9 cellular contexts compared by ENCODE assay signal in the genomic region with DNA sequence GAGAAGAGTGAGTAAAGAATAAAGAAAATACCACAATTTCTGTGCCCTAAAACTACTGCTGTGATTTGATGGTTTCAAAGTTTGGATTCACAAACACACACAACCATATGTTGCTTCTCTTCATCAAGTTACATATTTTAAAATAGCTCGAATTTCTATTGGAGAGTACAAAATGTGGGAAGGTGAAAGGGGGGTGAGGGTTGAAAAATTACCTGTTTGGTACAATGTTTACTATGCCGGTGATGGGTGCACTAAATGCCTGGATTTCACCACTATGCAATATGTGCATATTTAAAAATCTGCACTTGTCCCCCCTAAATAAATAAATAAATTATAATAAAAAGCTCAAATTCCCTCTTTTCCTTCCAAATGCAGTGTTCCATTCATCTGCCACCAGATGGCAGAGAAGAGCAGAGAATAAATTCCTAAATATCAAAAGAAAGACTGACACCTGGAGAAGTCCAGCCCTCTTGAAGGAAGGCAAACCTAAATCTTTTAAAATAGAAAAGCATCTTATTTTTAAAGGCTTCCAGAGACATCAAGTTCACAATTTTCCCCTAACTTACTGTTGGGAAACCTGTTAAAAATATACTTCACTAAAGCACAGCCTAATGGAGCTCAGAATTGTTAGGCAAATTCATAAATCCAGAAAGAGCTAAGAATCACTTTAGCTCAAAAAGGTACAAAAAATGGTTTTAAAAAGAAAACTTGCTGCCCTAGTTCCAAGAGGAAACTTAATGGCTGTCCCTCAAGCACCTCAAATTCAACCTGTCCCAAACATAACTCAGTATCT. TPM values are rescaled to one million over a fixed set of nuclear protein-coding genes. Genes with fewer than 3 reads are reported as not detected.
DNase-seq lines count a peak whose midpoint lies in the region; ATAC-seq, FAIRE-seq and TF ChIP-seq lines count a peak whose summit lies in the region.
"Had no signal": no experiment of that assay in that cellular context is flagged by ENCODE, and none has a peak within 500 bp of the region (broad histone marks: within the 10 kb centered on the region; RNA-seq: fewer than 3 reads in every experiment).

No MANE protein-coding gene starts in this region.

- H3K9me3 ChIP-seq in lung (ENCODE audit: control insufficient read depth in 2 of 2, insufficient read depth in 1 of 2, low read length in 1 of 2): no peaks in the 10 kb centered on the region

- no peak overlapping the region for H3K27ac Mint-ChIP-seq in activated CD4-positive, alpha-beta T cell treated with anti-CD3 and anti-CD28 coated beads, Interleukin-2, amount 10 ng/mL, durations not matched to agents 7 days and 5 days
- H3K27ac Mint-ChIP-seq in activated CD4-positive, alpha-beta T cell treated with anti-CD3 and anti-CD28 coated beads for 36 hours: no peak overlapping the region
- H3K27ac Mint-ChIP-seq: activated naive CD4-positive, alpha-beta T cell treated with anti-CD3 and anti-CD28 coated beads, Interleukin-2, amount 50 U/mL, for 24 hours had no signal

- peaks cover 4% of the 10 kb centered on the region for H3K27me3 Mint-ChIP-seq in activated CD4-positive, alpha-beta T cell treated with anti-CD3 and anti-CD28 coated beads, Interleukin-2, amount 10 ng/mL, durations not matched to agents 7 days and 5 days
- H3K27me3 Mint-ChIP-seq in activated CD4-positive, alpha-beta T cell treated with anti-CD3 and anti-CD28 coated beads for 36 hours: no peaks in the 10 kb centered on the region
- H3K27me3 Mint-ChIP-seq: activated naive CD4-positive, alpha-beta T cell treated with anti-CD3 and anti-CD28 coated beads, Interleukin-2, amount 50 U/mL, for 24 hours had no signal

- FAIRE-seq in bronchial epithelial cell (lab: Jason Lieb, UNC): no peak

- POLR2A ChIA-PET in activated CD4-positive, alpha-beta T cell treated with anti-CD3 and anti-CD28 coated beads, Interleukin-2, amount 10 ng/mL, durations not matched to agents 7 days and 5 days (lab: Charles Lee): interaction anchor here (0.6 kb wide), 1 partner anchor 27 kb away, joined by 5 read pairs; no protein-coding TSS in a partner anchor
- POLR2A ChIA-PET in activated CD4-positive, alpha-beta T cell treated with anti-CD3 and anti-CD28 coated beads for 36 hours (lab: Charles Lee): no interaction called here

- TF ChIP-seq CTCF in bronchial epithelial cell (IDR thresholded peaks at IDR 0.05; ENCODE audit: insufficient read depth, low read length, severe bottlenecking) (peak; percentile 35), lung (IDR thresholded peaks at IDR 0.05; ENCODE audit: control extremely low read depth, extremely low read depth) (peak; percentile 33)

- no peak overlapping the region for H3K27ac ChIP-seq in lung (ENCODE audit: low read depth in 1 of 2, low read length in 1 of 2)

- no peaks in the 10 kb centered on the region for H3K4me1 Mint-ChIP-seq in activated CD4-positive, alpha-beta T cell treated with anti-CD3 and anti-CD28 coated beads, Interleukin-2, amount 10 ng/mL, durations not matched to agents 7 days and 5 days
- H3K4me1 Mint-ChIP-seq in activated CD4-positive, alpha-beta T cell treated with anti-CD3 and anti-CD28 coated beads for 36 hours: no peaks in the 10 kb centered on the region
- H3K4me1 Mint-ChIP-seq: activated naive CD4-positive, alpha-beta T cell treated with anti-CD3 and anti-CD28 coated beads, Interleukin-2, amount 50 U/mL, for 24 hours had no signal

- ATAC-seq in activated CD4-positive, alpha-beta T cell treated with anti-CD3 and anti-CD28 coated beads for 36 hours: no peak
- ATAC-seq in lung (ENCODE audit: insufficient read depth, low FRiP score): no peak
- no peak for ATAC-seq in GM21367 (IDR thresholded peaks at IDR 0.05; ENCODE audit: unreplicated experiment)

- intact Hi-C loops in activated CD4-positive, alpha-beta T cell treated with anti-CD3 and anti-CD28 coated beads for 36 hours (cut with DNase I, micrococcal nuclease): loop anchor here (1.0 to 5.0 kb wide), 5 partner anchors 108 to 354 kb away; a partner anchor contains a TSS

- H3K4me3 ChIP-seq in bronchial epithelial cell (ENCODE audit: low read depth, low read length): no peak overlapping the region
- H3K4me3 ChIP-seq in lung: no peak overlapping the region

- H3K36me3 ChIP-seq in bronchial epithelial cell (ENCODE audit: control insufficient read depth, insufficient read depth, low read length) (no peaks in the 10 kb centered on the region), lung (ENCODE audit: control insufficient read depth in 2 of 2, insufficient read depth in 2 of 2, low read length in 2 of 2) (no peaks in the 10 kb centered on the region)

- CTCF ChIA-PET in activated CD4-positive, alpha-beta T cell treated with anti-CD3 and anti-CD28 coated beads, Interleukin-2, amount 10 ng/mL, durations not matched to agents 7 days and 5 days (lab: Charles Lee): interaction anchor here (0.6 to 1.3 kb wide), 7 partner anchors 21 to 364 kb away, joined by 3 read pairs; no protein-coding TSS in a partner anchor
- CTCF ChIA-PET in activated CD4-positive, alpha-beta T cell treated with anti-CD3 and anti-CD28 coated beads for 36 hours (lab: Charles Lee): interaction anchor here (0.6 to 3.1 kb wide), 48 partner anchors 9 to 428 kb away, joined by 3 to 31 read pairs (median 4); a partner anchor contains a TSS

- no peaks in the 10 kb centered on the region for H3K4me1 ChIP-seq in lung (ENCODE audit: control insufficient read depth in 2 of 2, insufficient read depth in 2 of 2, low read length in 2 of 2)

- H3K9me3 Mint-ChIP-seq in activated CD4-positive, alpha-beta T cell treated with anti-CD3 and anti-CD28 coated beads, Interleukin-2, amount 10 ng/mL, durations not matched to agents 7 days and 5 days: no peaks in the 10 kb centered on the region
- no peaks in the 10 kb centered on the region for H3K9me3 Mint-ChIP-seq in activated CD4-positive, alpha-beta T cell treated with anti-CD3 and anti-CD28 coated beads for 36 hours (ENCODE audit: low read depth)
- H3K9me3 Mint-ChIP-seq: activated naive CD4-positive, alpha-beta T cell treated with anti-CD3 and anti-CD28 coated beads, Interleukin-2, amount 50 U/mL, for 24 hours had no signal

- WGBS in lung, 2 donors: 35 to 61% methylated on average over 2 of the region's 2 CpGs

- H3K4me3 Mint-ChIP-seq in activated CD4-positive, alpha-beta T cell treated with anti-CD3 and anti-CD28 coated beads, Interleukin-2, amount 10 ng/mL, durations not matched to agents 7 days and 5 days: no peak overlapping the region
- H3K4me3 Mint-ChIP-seq in activated CD4-positive, alpha-beta T cell treated with anti-CD3 and anti-CD28 coated beads for 36 hours: no peak overlapping the region
- H3K4me3 Mint-ChIP-seq: activated naive CD4-positive, alpha-beta T cell treated with anti-CD3 and anti-CD28 coated beads, Interleukin-2, amount 50 U/mL, for 24 hours had no signal

- H3K27me3 ChIP-seq in bronchial epithelial cell (ENCODE audit: control insufficient read depth, insufficient read depth, low read length): peaks cover 2% of the 10 kb centered on the region
- H3K27me3 ChIP-seq in lung (ENCODE audit: control insufficient read depth, insufficient read depth): no peaks in the 10 kb centered on the region

- peak; percentile 12 for DNase-seq in activated CD4-positive, alpha-beta T cell treated with anti-CD3 and anti-CD28 coated beads, Interleukin-2, amount 10 ng/mL, durations not matched to agents 7 days and 5 days
- DNase-seq in activated CD4-positive, alpha-beta T cell treated with anti-CD3 and anti-CD28 coated beads for 36 hours: no peak
- peak; percentile 42 for DNase-seq in NCI-H2227 (lab: John Stamatoyannopoulos, UW; ENCODE audit: unreplicated experiment)
- peak; percentile 37 for DNase-seq in bronchial epithelial cell (ENCODE audit: low read depth)
- no peak for DNase-seq in lung (ENCODE audit: low spot score)
- no peak for DNase-seq in ecto neural progenitor cell (ENCODE audit: low spot score)
- DNase-seq in 8988T: no peak

- H3K36me3 Mint-ChIP-seq in activated CD4-positive, alpha-beta T cell treated with anti-CD3 and anti-CD28 coated beads, Interleukin-2, amount 10 ng/mL, durations not matched to agents 7 days and 5 days (ENCODE audit: low read depth): no peaks in the 10 kb centered on the region
- no peaks in the 10 kb centered on the region for H3K36me3 Mint-ChIP-seq in activated CD4-positive, alpha-beta T cell treated with anti-CD3 and anti-CD28 coated beads for 36 hours (ENCODE audit: low read depth)
- H3K36me3 Mint-ChIP-seq: activated naive CD4-positive, alpha-beta T cell treated with anti-CD3 and anti-CD28 coated beads, Interleukin-2, amount 50 U/mL, for 24 hours had no signal

RNA-seq across cellular contexts. Expression of a gene that starts 24.8 kb away (rescaled TPM):
- total RNA-seq in activated CD4-positive, alpha-beta T cell treated with anti-CD3 and anti-CD28 coated beads, Interleukin-2, amount 10 ng/mL, durations not matched to agents 7 days and 5 days: 10 to 100 TPM; 26.0 to 31.8 TPM
- 10 to 100 TPM; 18.9 to 32.1 TPM for total RNA-seq in activated CD4-positive, alpha-beta T cell treated with anti-CD3 and anti-CD28 coated beads for 36 hours
- 18.3 and 22.1 TPM in 2 replicates for total RNA-seq in bronchial epithelial cell
- 10 to 100 TPM; 21.5 to 29.0 TPM for total RNA-seq in lung
- polyA plus RNA-seq in lung: 10 to 100 TPM; 22.0 to 28.2 TPM

RNA-seq across cellular contexts. Expression of a gene that starts 43.1 kb away (rescaled TPM):
- 10 to 100 TPM; 24.1 to 27.1 TPM for total RNA-seq in activated CD4-positive, alpha-beta T cell treated with anti-CD3 and anti-CD28 coated beads, Interleukin-2, amount 10 ng/mL, durations not matched to agents 7 days and 5 days
- total RNA-seq in activated CD4-positive, alpha-beta T cell treated with anti-CD3 and anti-CD28 coated beads for 36 hours: 10 to 100 TPM in 1 of 2 experiments, 1 to 10 TPM in 1; 6.8 to 10.8 TPM
- total RNA-seq in bronchial epithelial cell (0.53 and 0.90 TPM in 2 replicates), lung (10 to 100 TPM in 1 of 2 donors, 1 to 10 TPM in 1; 6.8 to 14.2 TPM)
- 1 to 10 TPM; 1.0 to 2.0 TPM for polyA plus RNA-seq in lung

Comparison
In these comparisons a context has a peak if more than half of its experiments do, and no peak if none do; other contexts are left out.
1. DNase-seq: peak in activated CD4-positive, alpha-beta T cell treated with anti-CD3 and anti-CD28 coated beads, Interleukin-2, amount 10 ng/mL, durations not matched to agents 7 days and 5 days (single experiment), NCI-H2227 (single experiment) and bronchial epithelial cell (single experiment); none in activated CD4-positive, alpha-beta T cell treated with anti-CD3 and anti-CD28 coated beads for 36 hours (single experiment), lung (single experiment), ecto neural progenitor cell (single experiment) and 8988T (single experiment).